Comparison of ENCODE assay signal across 1 cellular context in genomic region chr22:39413204-39413603, GRCh38.
A peak's percentile ranks its signal among the peaks of the same experiment; 100 is the strongest.
TF ChIP-seq lines count a peak whose summit lies in the region.

No MANE protein-coding gene starts in this region.

TF ChIP-seq in K562, 482 proteins besides CTCF, POLR2A, EP300 and RAD21:
- TF ChIP-seq ZBTB40 (IDR thresholded peaks at IDR 0.05) (peak; percentile 74), ZBTB40 (CRISPR knock-in tag; IDR thresholded peaks at IDR 0.05) (peak; percentile 30; the same call in 1 of the 2 replicates)
